ENCODE assay signal across 12 cellular contexts in the genomic region with DNA sequence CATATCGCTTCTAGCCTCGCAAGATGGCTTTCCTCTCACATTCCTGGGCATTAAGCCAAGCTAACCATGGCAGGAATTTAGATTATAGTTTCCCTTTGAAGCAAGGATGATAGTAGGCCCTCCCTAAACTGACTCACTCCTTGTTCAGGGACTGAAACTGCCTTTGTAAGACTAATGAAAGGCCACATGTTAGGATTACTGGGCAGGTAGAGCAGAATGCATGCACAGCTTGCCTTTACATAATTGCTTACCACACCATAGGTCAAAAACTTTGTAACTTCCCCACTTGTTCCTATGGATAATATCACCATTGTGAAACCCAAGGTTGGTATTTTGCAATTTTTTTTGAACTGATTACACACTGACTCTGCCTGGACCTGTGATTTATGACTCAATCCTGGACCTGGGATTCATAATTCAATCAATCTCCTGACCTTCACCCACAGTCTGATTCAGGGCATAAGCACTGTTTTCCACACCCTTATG. TPM values are rescaled to one million over a fixed set of nuclear protein-coding genes. Genes with fewer than 3 reads are reported as not detected.
DNase-seq lines count a peak whose midpoint lies in the region; ATAC-seq and TF ChIP-seq lines count a peak whose summit lies in the region.
"Had no signal": no experiment of that assay in that cellular context is flagged by ENCODE, and none has a peak within 500 bp of the region (broad histone marks: within the 10 kb centered on the region; RNA-seq: fewer than 3 reads in every experiment).

No MANE protein-coding gene starts in this region.

- DNase-seq in COLO829 (ENCODE audit: low spot score) (peak; percentile 9), M059J (ENCODE audit: low read depth) (peak; percentile 37), T1000 (lab: John Stamatoyannopoulos, UW) (peak; percentile 32), kidney epithelial cell (ENCODE audit: low read depth) (peak; percentile 70), ovary (no peak), NCI-H1436 (lab: John Stamatoyannopoulos, UW) (no peak), NCI-H1694 treated with DMSO at 0.1 percent for 48 hours (lab: John Stamatoyannopoulos, UW) (no peak)
- DNase-seq: effector memory CD4-positive, alpha-beta T cell; T-helper 2 cell had no signal

- ATAC-seq in GM21515 (IDR thresholded peaks at IDR 0.05; ENCODE audit: unreplicated experiment), result no peak

- TF ChIP-seq CTCF in kidney epithelial cell (IDR thresholded peaks at IDR 0.05; ENCODE audit: insufficient read depth, low read length, poor library complexity, severe bottlenecking) (no peak), ovary (IDR thresholded peaks at IDR 0.05) (no peak)

- H3K9me3 ChIP-seq in ovary, result no peaks in the 10 kb centered on the region
- H3K9me3 ChIP-seq: adrenal gland had no signal

- TF ChIP-seq POLR2A in ovary (IDR thresholded peaks at IDR 0.05), result no peak

- 5 to 18% (median 12%) methylated on average over 2 of the region's 2 CpGs for WGBS in ovary, 3 donors

- no peak overlapping the region for H3K27ac ChIP-seq in ovary
- H3K27ac ChIP-seq: adrenal gland, BLaER1 had no signal

- H3K4me1 ChIP-seq in ovary (ENCODE audit: insufficient read depth), result no peaks in the 10 kb centered on the region
- H3K4me1 ChIP-seq: adrenal gland, BLaER1 had no signal

- intact Hi-C loops in ovary (cut with DNase I), result no loop called here

- no peaks in the 10 kb centered on the region for H3K36me3 ChIP-seq in kidney epithelial cell (ENCODE audit: control insufficient read depth, insufficient read depth, low read length)
- H3K36me3 ChIP-seq in ovary, result no peaks in the 10 kb centered on the region
- H3K36me3 ChIP-seq: adrenal gland, BLaER1 had no signal

- no peak overlapping the region for H3K4me3 ChIP-seq in kidney epithelial cell (ENCODE audit: low read depth, low read length)
- no peak overlapping the region for H3K4me3 ChIP-seq in ovary
- H3K4me3 ChIP-seq: adrenal gland, BLaER1 had no signal

- H3K27me3 ChIP-seq in kidney epithelial cell (ENCODE audit: control insufficient read depth, insufficient read depth, low read length) (no peaks in the 10 kb centered on the region), ovary (no peaks in the 10 kb centered on the region)
- H3K27me3 ChIP-seq: adrenal gland, BLaER1 had no signal

- TF ChIP-seq EP300 in ovary (IDR thresholded peaks at IDR 0.05), result no peak

RNA-seq across cellular contexts. Expression of a gene that starts 41.0 kb away (rescaled TPM):
- not detected in 2 replicates for total RNA-seq in M059J (2014; rRNA removed; shearing (Covaris generic))
- total RNA-seq in kidney epithelial cell, result 0.07 TPM in 1 of 2 replicates, not detected in the other
- total RNA-seq in ovary, result not detected
- not detected for polyA plus RNA-seq in ovary
- total RNA-seq: adrenal gland had no signal
- polyA plus RNA-seq: adrenal gland had no signal

Comparison
In these comparisons a context has a peak if more than half of its experiments do, and no peak if none do; other contexts are left out.
1. DNase-seq: peak in COLO829 (single experiment), M059J (single experiment), T1000 (single experiment) and kidney epithelial cell (single experiment); none in ovary (0 of 5), NCI-H1436 (single experiment) and NCI-H1694 treated with DMSO at 0.1 percent for 48 hours (single experiment).